Comparison of ENCODE assay signal across 36 cellular contexts in the genomic region with DNA sequence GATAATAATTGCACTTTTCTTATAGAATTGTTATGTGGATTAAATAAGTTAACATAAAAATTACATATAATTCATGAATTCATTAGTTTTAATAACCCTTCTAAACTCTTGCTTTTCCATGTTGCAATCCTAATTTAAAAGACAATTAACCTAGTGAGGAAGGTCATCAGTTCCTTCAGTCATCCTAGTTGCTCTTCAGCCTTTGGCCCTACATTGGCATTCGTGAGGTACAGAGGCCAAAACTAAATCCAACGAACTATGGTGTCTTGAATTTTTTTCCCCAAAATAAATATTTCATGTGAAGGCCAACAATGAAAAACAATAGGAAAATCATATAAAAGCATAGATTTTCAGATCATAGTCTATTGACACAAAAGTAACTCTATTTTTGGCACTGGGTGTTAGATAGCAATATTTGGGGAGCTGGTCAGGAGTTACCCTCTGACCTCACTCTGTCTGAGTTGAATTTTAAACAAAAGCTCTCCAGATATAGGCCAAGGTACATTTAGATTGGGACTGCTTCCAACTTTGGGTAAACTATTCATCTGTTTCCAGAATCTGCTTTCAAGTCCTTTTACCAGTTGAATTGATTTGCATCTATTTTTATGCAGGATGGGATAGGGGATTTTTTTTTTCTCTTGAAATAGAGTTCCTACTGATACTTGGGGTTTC.
"Had no signal": no experiment of that assay in that cellular context is flagged by ENCODE, and none has a peak within 500 bp of the region (broad histone marks: within the 10 kb centered on the region; RNA-seq: fewer than 3 reads in every experiment).

No MANE protein-coding gene starts in this region.

- ATAC-seq: activated CD8-positive, alpha-beta T cell treated with anti-CD3 and anti-CD28 coated beads for 36 hours; activated naive CD4-positive, alpha-beta T cell treated with anti-CD3 and anti-CD28 coated beads, Interleukin-2, amount 50 U/mL, for 72 hours; activated T-cell treated with anti-CD3 and anti-CD28 coated beads, Interleukin-2, amount 50 U/mL, for 4 hours; activated T-cell treated with anti-CD3 and anti-CD28 coated beads, Interleukin-2, amount 50 U/mL, for 72 hours; activated T-helper 17 cell treated with anti-CD3 and anti-CD28 coated beads, Interleukin-2, amount 50 U/mL, for 72 hours; body of pancreas had no signal

- H3K4me3 Mint-ChIP-seq: activated B cell treated with CpG ODN at 0.5 μM for 24 hours; activated CD4-positive, alpha-beta memory T cell treated with anti-CD3 and anti-CD28 coated beads for 36 hours; activated CD4-positive, alpha-beta T cell treated with anti-CD3 and anti-CD28 coated beads, Interleukin-2, amount 10 ng/mL, durations not matched to agents 24 days and 14 days; activated CD8-positive, alpha-beta T cell treated with anti-CD3 and anti-CD28 coated beads for 36 hours; activated naive CD4-positive, alpha-beta T cell treated with anti-CD3 and anti-CD28 coated beads for 36 hours; activated naive CD8-positive, alpha-beta T cell treated with anti-CD3 and anti-CD28 coated beads for 36 hours; activated T-cell treated with anti-CD3 and anti-CD28 coated beads, Interleukin-2, amount 50 U/mL, for 4 hours; activated T-cell treated with anti-CD3 and anti-CD28 coated beads, Interleukin-2, amount 50 U/mL, for 72 hours; activated T-helper 1 cell treated with anti-CD3 and anti-CD28 coated beads, Interleukin-12 subunit alpha, Interleukin-12 subunit beta, Interleukin-2, Interleukin-4 antibody, amounts not matched to agents 30 ng/mL and 10 ng/mL and 1 ng/mL, durations not matched to agents 14 hours and 24 hours and 36 hours; activated T-helper 17 cell treated with anti-CD3 and anti-CD28 coated beads, Interleukin-2, amount 50 U/mL, for 72 hours; T-helper 2 cell treated with Interferon-gamma antibody and Interleukin-4, amounts not matched to agents 5 μg/mL and 100 μg/mL, for 36 hours had no signal

- H3K27ac Mint-ChIP-seq: activated B cell treated with CpG ODN at 0.5 μM for 24 hours; activated CD4-positive, alpha-beta memory T cell treated with anti-CD3 and anti-CD28 coated beads for 36 hours; activated CD4-positive, alpha-beta T cell treated with anti-CD3 and anti-CD28 coated beads, Interleukin-2, amount 10 ng/mL, durations not matched to agents 24 days and 14 days; activated CD8-positive, alpha-beta T cell treated with anti-CD3 and anti-CD28 coated beads for 36 hours; activated naive CD4-positive, alpha-beta T cell treated with anti-CD3 and anti-CD28 coated beads for 36 hours; activated naive CD4-positive, alpha-beta T cell treated with anti-CD3 and anti-CD28 coated beads, Interleukin-2, amount 50 U/mL, for 72 hours; activated naive CD8-positive, alpha-beta T cell treated with anti-CD3 and anti-CD28 coated beads for 36 hours; activated T-cell treated with anti-CD3 and anti-CD28 coated beads, Interleukin-2, amount 50 U/mL, for 72 hours; activated T-helper 1 cell treated with anti-CD3 and anti-CD28 coated beads, Interleukin-12 subunit alpha, Interleukin-12 subunit beta, Interleukin-2, Interleukin-4 antibody, amounts not matched to agents 30 ng/mL and 10 ng/mL and 1 ng/mL, durations not matched to agents 14 hours and 24 hours and 36 hours; activated T-helper 17 cell treated with anti-CD3 and anti-CD28 coated beads, Interleukin-2, amount 50 U/mL, for 72 hours; T-helper 2 cell treated with Interferon-gamma antibody and Interleukin-4, amounts not matched to agents 5 μg/mL and 100 μg/mL, for 36 hours had no signal

- H3K9me3 Mint-ChIP-seq: activated B cell treated with CpG ODN at 0.5 μM for 24 hours; activated CD4-positive, alpha-beta memory T cell treated with anti-CD3 and anti-CD28 coated beads for 36 hours; activated CD4-positive, alpha-beta T cell treated with anti-CD3 and anti-CD28 coated beads, Interleukin-2, amount 10 ng/mL, durations not matched to agents 24 days and 14 days; activated CD8-positive, alpha-beta T cell treated with anti-CD3 and anti-CD28 coated beads for 36 hours; activated naive CD4-positive, alpha-beta T cell treated with anti-CD3 and anti-CD28 coated beads for 36 hours; activated T-cell treated with anti-CD3 and anti-CD28 coated beads, Interleukin-2, amount 50 U/mL, for 4 hours; activated T-cell treated with anti-CD3 and anti-CD28 coated beads, Interleukin-2, amount 50 U/mL, for 72 hours; activated T-helper 1 cell treated with anti-CD3 and anti-CD28 coated beads, Interleukin-12 subunit alpha, Interleukin-12 subunit beta, Interleukin-2, Interleukin-4 antibody, amounts not matched to agents 30 ng/mL and 10 ng/mL and 1 ng/mL, durations not matched to agents 14 hours and 24 hours and 36 hours; T-helper 2 cell treated with Interferon-gamma antibody and Interleukin-4, amounts not matched to agents 5 μg/mL and 100 μg/mL, for 36 hours had no signal

- H3K27me3 Mint-ChIP-seq: activated B cell treated with CpG ODN at 0.5 μM for 24 hours had no signal

- H3K36me3 ChIP-seq: adrenal gland, brain microvascular endothelial cell, breast epithelium had no signal

- H3K27ac ChIP-seq: adrenal gland, body of pancreas, brain microvascular endothelial cell, breast epithelium, VCaP had no signal

- H3K4me1 Mint-ChIP-seq: activated B cell treated with CpG ODN at 0.5 μM for 24 hours; activated CD4-positive, alpha-beta T cell treated with anti-CD3 and anti-CD28 coated beads, Interleukin-2, amount 10 ng/mL, durations not matched to agents 24 days and 14 days; activated naive CD8-positive, alpha-beta T cell treated with anti-CD3 and anti-CD28 coated beads for 36 hours; activated T-helper 17 cell treated with anti-CD3 and anti-CD28 coated beads, Interleukin-2, amount 50 U/mL, for 72 hours had no signal

- H3K9me3 ChIP-seq: adrenal gland, body of pancreas, breast epithelium had no signal

- H3K4me1 ChIP-seq: adrenal gland, breast epithelium had no signal

- DNase-seq: activated B cell treated with CpG ODN at 0.5 μM for 24 hours; activated CD4-positive, alpha-beta memory T cell treated with anti-CD3 and anti-CD28 coated beads for 36 hours; activated CD4-positive, alpha-beta T cell treated with anti-CD3 and anti-CD28 coated beads for 4 hours; activated CD4-positive, alpha-beta T cell treated with anti-CD3 and anti-CD28 coated beads, Interleukin-2, amount 10 ng/mL, durations not matched to agents 24 days and 14 days; activated CD4-positive, alpha-beta T cell treated with anti-CD3 and anti-CD28 coated beads, Interleukin-2, amount 50 U/mL, for 1 hour; activated CD4-positive, alpha-beta T cell treated with anti-CD3 and anti-CD28 coated beads, Interleukin-2, amount 50 U/mL, for 4 hours; activated CD4-positive, CD25-positive, alpha-beta regulatory T cell treated with anti-CD3 and anti-CD28 coated beads, Interleukin-2, amount 50 U/mL, for 72 hours; activated CD8-positive, alpha-beta memory T cell treated with anti-CD3 and anti-CD28 coated beads, Interleukin-2, amount 50 U/mL, for 4 hours; activated CD8-positive, alpha-beta T cell treated with anti-CD3 and anti-CD28 coated beads for 36 hours; activated effector memory CD4-positive, alpha-beta T cell treated with anti-CD3 and anti-CD28 coated beads, Interleukin-2, amount 50 U/mL, for 16 hours; activated gamma-delta T cell treated with Interleukin-2 at 50 U/mL for 16 hours; activated naive CD4-positive, alpha-beta T cell; activated naive CD4-positive, alpha-beta T cell treated with anti-CD3 and anti-CD28 coated beads for 36 hours; activated naive CD4-positive, alpha-beta T cell treated with anti-CD3 and anti-CD28 coated beads, Interleukin-2, amount 50 U/mL, for 16 hours; activated naive CD8-positive, alpha-beta T cell treated with anti-CD3 and anti-CD28 coated beads for 36 hours; activated T-cell treated with anti-CD3 and anti-CD28 coated beads for 4 hours; activated T-cell treated with anti-CD3 and anti-CD28 coated beads, Interleukin-2, amount 50 U/mL, for 1 hour; activated T-cell treated with anti-CD3 and anti-CD28 coated beads, Interleukin-2, amount 50 U/mL, for 4 hours; activated T-cell treated with anti-CD3 and anti-CD28 coated beads, Interleukin-2, amount 50 U/mL, for 72 hours; adrenal gland; amniotic stem cell; aorta; body of pancreas; brain microvascular endothelial cell; central memory CD4-positive, alpha-beta T cell; T-helper 2 cell; T-helper 9 cell had no signal

- H3K36me3 Mint-ChIP-seq: activated CD4-positive, alpha-beta memory T cell treated with anti-CD3 and anti-CD28 coated beads for 36 hours; activated naive CD4-positive, alpha-beta T cell treated with anti-CD3 and anti-CD28 coated beads, Interleukin-2, amount 50 U/mL, for 72 hours; activated naive CD8-positive, alpha-beta T cell treated with anti-CD3 and anti-CD28 coated beads for 36 hours had no signal

- H3K4me3 ChIP-seq: adrenal gland, body of pancreas, breast epithelium had no signal

- FAIRE-seq: astrocyte, colon, TTC549 had no signal

- H3K27me3 ChIP-seq: adrenal gland, body of pancreas, brain microvascular endothelial cell, breast epithelium had no signal
